Comparison of ENCODE assay signal across 18 cellular contexts in genomic region chr9:92048924-92049625, GRCh38.
DNase-seq lines count a peak whose midpoint lies in the region; ATAC-seq and TF ChIP-seq lines count a peak whose summit lies in the region.
"Had no signal": no experiment of that assay in that cellular context is flagged by ENCODE, and none has a peak within 500 bp of the region (broad histone marks: within the 10 kb centered on the region; RNA-seq: fewer than 3 reads in every experiment).

No MANE protein-coding gene starts in this region.

- H3K9me3 ChIP-seq in A673 (ENCODE audit: low read depth, low read length, poor library complexity, severe bottlenecking), result no peaks in the 10 kb centered on the region
- H3K9me3 ChIP-seq in adipocyte (ENCODE audit: control insufficient read depth, low read length), result no peaks in the 10 kb centered on the region
- H3K9me3 ChIP-seq in iPS-18a (ENCODE audit: control insufficient read depth, low read depth, low read length), result no peaks in the 10 kb centered on the region
- H3K9me3 ChIP-seq in Caco-2, result no peaks in the 10 kb centered on the region
- no peaks in the 10 kb centered on the region for H3K9me3 ChIP-seq in WERI-Rb-1 (ENCODE audit: severe bottlenecking)
- H3K9me3 ChIP-seq: gastroesophageal sphincter, stomach had no signal

- H3K4me1 ChIP-seq in A673 (ENCODE audit: insufficient read depth, low read length, poor library complexity, severe bottlenecking) (no peaks in the 10 kb centered on the region), adipocyte (ENCODE audit: control insufficient read depth, insufficient read depth, low read length) (no peaks in the 10 kb centered on the region), iPS-18a (ENCODE audit: control insufficient read depth, low read depth, low read length) (peaks cover 26% of the 10 kb centered on the region), Caco-2 (no peaks in the 10 kb centered on the region)
- H3K4me1 ChIP-seq: gastroesophageal sphincter, stomach had no signal

- BruUV-seq in A673 (replicated peaks; lab: Mats Ljungman, UMichigan), result no TSS peak
- BruUV-seq in Caco-2 (replicated peaks; lab: Mats Ljungman, UMichigan), result no TSS peak

- DNase-seq in A673 (ENCODE audit: low spot score) (peak; percentile 23), H7 (peak; percentile 44), adipocyte (ENCODE audit: low read depth) (peak; percentile 20), pons (ENCODE audit: low spot score) (no peak), Caco-2 (no peak), WERI-Rb-1 (no peak), Right ventricle myocardium superior (no peak)
- DNase-seq: activated CD8-positive, alpha-beta T cell treated with anti-CD3 and anti-CD28 coated beads, Interleukin-2, amount 10 ng/mL, durations not matched to agents 7 days and 5 days; amniotic stem cell; kidney; retina; stomach; T-helper 1 cell had no signal

- H3K9ac ChIP-seq in adipocyte (ENCODE audit: low read length) (no peak overlapping the region), iPS-18a (ENCODE audit: low read length) (no peak overlapping the region)

- H3K36me3 ChIP-seq in A673 (ENCODE audit: insufficient read depth, low read length, poor library complexity, severe bottlenecking) (peaks cover 19% of the 10 kb centered on the region), H7 (replicated peaks; ENCODE audit: control insufficient read depth, insufficient read depth, low read length) (peaks cover 17% of the 10 kb centered on the region), adipocyte (ENCODE audit: control insufficient read depth, insufficient read depth, low read length, severe bottlenecking) (peaks cover 70% of the 10 kb centered on the region), iPS-18a (ENCODE audit: control insufficient read depth, low read depth, low read length) (peaks cover 38% of the 10 kb centered on the region), Caco-2 (ENCODE audit: control insufficient read depth, insufficient read depth, low read length) (no peaks in the 10 kb centered on the region), WERI-Rb-1 (peaks cover 28% of the 10 kb centered on the region)

- no peaks in the 10 kb centered on the region for H3K27me3 ChIP-seq in A673 (replicated peaks; ENCODE audit: insufficient read depth, low read depth, low read length, poor library complexity)
- H3K27me3 ChIP-seq in H7 (ENCODE audit: control insufficient read depth, insufficient read depth, low read length), result no peaks in the 10 kb centered on the region
- H3K27me3 ChIP-seq in adipocyte (replicated peaks; ENCODE audit: control insufficient read depth, insufficient read depth, low read length), result no peaks in the 10 kb centered on the region
- H3K27me3 ChIP-seq in iPS-18a (ENCODE audit: control insufficient read depth, insufficient read depth, low read length), result no peaks in the 10 kb centered on the region
- H3K27me3 ChIP-seq in Caco-2 (replicated peaks; ENCODE audit: control insufficient read depth, insufficient read depth, low read length), result no peaks in the 10 kb centered on the region
- H3K27me3 ChIP-seq in WERI-Rb-1 (ENCODE audit: insufficient read depth, low read depth, severe bottlenecking), result no peaks in the 10 kb centered on the region
- H3K27me3 ChIP-seq: gastroesophageal sphincter, stomach had no signal

- peaks cover 40% of the 10 kb centered on the region for H3K36me3 Mint-ChIP-seq in Caco-2 (ENCODE audit: insufficient read depth, unreplicated experiment)

- H3K27ac Mint-ChIP-seq in Caco-2 (ENCODE audit: unreplicated experiment), result no peak overlapping the region
- H3K27ac Mint-ChIP-seq: activated T-helper 17 cell treated with anti-CD3 and anti-CD28 coated beads, Interleukin-2, amount 50 U/mL, for 72 hours had no signal

- intact Hi-C loops in A673 (cut with micrococcal nuclease; ENCODE audit: unreplicated experiment) (no loop called here), Caco-2 (cut with micrococcal nuclease; ENCODE audit: unreplicated experiment) (no loop called here), Right ventricle myocardium superior (cut with DNase I) (no loop called here)

- H3K4me3 ChIP-seq in A673 (ENCODE audit: low read depth, low read length, poor library complexity, severe bottlenecking) (no peak overlapping the region), H7 (ENCODE audit: insufficient read depth, low read depth, low read length) (no peak overlapping the region), adipocyte (ENCODE audit: low read length) (no peak overlapping the region), iPS-18a (ENCODE audit: low read length) (peak overlapping the region; percentile 29), Caco-2 (ENCODE audit: low read depth, low read length) (no peak overlapping the region), WERI-Rb-1 (ENCODE audit: low read depth, low read length) (no peak overlapping the region)
- H3K4me3 ChIP-seq: gastroesophageal sphincter, GM12878, stomach had no signal

- CTCF ChIA-PET in A673 (lab: Charles Lee), result no interaction called here
- CTCF ChIA-PET in Caco-2 (lab: Charles Lee), result no interaction called here

- no peak overlapping the region for H3K4me3 Mint-ChIP-seq in Caco-2 (ENCODE audit: unreplicated experiment)
- H3K4me3 Mint-ChIP-seq: activated CD8-positive, alpha-beta T cell treated with anti-CD3 and anti-CD28 coated beads, Interleukin-2, amount 10 ng/mL, durations not matched to agents 7 days and 5 days; activated T-helper 17 cell treated with anti-CD3 and anti-CD28 coated beads, Interleukin-2, amount 50 U/mL, for 72 hours had no signal

- peaks cover 3% of the 10 kb centered on the region for H3K9me3 Mint-ChIP-seq in Caco-2 (ENCODE audit: unreplicated experiment)

- POLR2A ChIA-PET in A673 (lab: Charles Lee; ENCODE audit: low non-redundant PET) (no interaction called here), Caco-2 (lab: Charles Lee) (no interaction called here)

- ATAC-seq in Right ventricle myocardium superior (ENCODE audit: poor library complexity), result no peak
- ATAC-seq: activated CD8-positive, alpha-beta T cell treated with anti-CD3 and anti-CD28 coated beads, Interleukin-2, amount 10 ng/mL, durations not matched to agents 7 days and 5 days; activated T-helper 17 cell treated with anti-CD3 and anti-CD28 coated beads, Interleukin-2, amount 50 U/mL, for 72 hours; gastroesophageal sphincter; GM12878 had no signal

- H3K4me1 Mint-ChIP-seq in Caco-2 (ENCODE audit: low read depth, unreplicated experiment), result no peaks in the 10 kb centered on the region
- H3K4me1 Mint-ChIP-seq: activated T-helper 17 cell treated with anti-CD3 and anti-CD28 coated beads, Interleukin-2, amount 50 U/mL, for 72 hours had no signal

- H3K27ac ChIP-seq in A673 (ENCODE audit: low read depth, low read length, poor library complexity, severe bottlenecking) (no peak overlapping the region), iPS-18a (ENCODE audit: low read length) (no peak overlapping the region), WERI-Rb-1 (no peak overlapping the region)
- H3K27ac ChIP-seq: gastroesophageal sphincter, stomach, VCaP had no signal

- no peaks in the 10 kb centered on the region for H3K27me3 Mint-ChIP-seq in Caco-2 (ENCODE audit: insufficient read depth, unreplicated experiment)
- H3K27me3 Mint-ChIP-seq: activated T-helper 17 cell treated with anti-CD3 and anti-CD28 coated beads, Interleukin-2, amount 50 U/mL, for 72 hours had no signal

- TF ChIP-seq CTCF in A673 (conservative IDR thresholded peaks at IDR 0.05; ENCODE audit: low read depth, low read length) (no peak), Caco-2 (IDR thresholded peaks at IDR 0.05; ENCODE audit: insufficient read depth in 1 of 2, low read depth in 1 of 2, low read length in 1 of 2, severe bottlenecking in 1 of 2, unreplicated experiment in 1 of 2) (no peak), WERI-Rb-1 (IDR thresholded peaks at IDR 0.05; ENCODE audit: low read depth, low read length) (no peak)

Comparison
In these comparisons a context has a peak if more than half of its experiments do, and no peak if none do; other contexts are left out.
1. DNase-seq: peak in A673 (single experiment), H7 (single experiment) and adipocyte (single experiment); none in pons (single experiment), Caco-2 (0 of 2), WERI-Rb-1 (single experiment) and Right ventricle myocardium superior (single experiment).